10 cellular contexts compared by ENCODE assay signal in genomic region chr13:76014618-76015315, GRCh38.
DNase-seq lines count a peak whose midpoint lies in the region; ATAC-seq and TF ChIP-seq lines count a peak whose summit lies in the region.
"Had no signal": no experiment of that assay in that cellular context is flagged by ENCODE, and none has a peak within 500 bp of the region (broad histone marks: within the 10 kb centered on the region; RNA-seq: fewer than 3 reads in every experiment).

No MANE protein-coding gene starts in this region.

- no peaks in the 10 kb centered on the region for H3K27me3 ChIP-seq in tibial nerve

- peak overlapping the region in 1 of 4 donors; percentile 5 for H3K4me3 ChIP-seq in tibial nerve

- H3K27ac ChIP-seq in tibial nerve = peak overlapping the region; percentile 48 to 89 (median 71)

- H3K36me3 ChIP-seq in tibial nerve = no peaks in the 10 kb centered on the region

- DNase-seq in NCI-H526 (lab: John Stamatoyannopoulos, UW) (peak; percentile 17 to 42), NCI-H526 treated with DMSO at 0.1 percent for 48 hours (lab: John Stamatoyannopoulos, UW) (no peak), dedifferentiated amniotic fluid mesenchymal stem cell (ENCODE audit: extremely low spot score) (peak; percentile 36), kidney tubule cell (ENCODE audit: low spot score) (peak; percentile 90), tibial nerve (ENCODE audit: low spot score in 2 of 2) (no peak), NCI-H1417 (lab: John Stamatoyannopoulos, UW) (no peak), NCI-H1436 treated with DMSO at 0.1 percent for 48 hours (lab: John Stamatoyannopoulos, UW) (no peak)
- DNase-seq: activated CD8-positive, alpha-beta memory T cell treated with anti-CD3 and anti-CD28 coated beads, Interleukin-2, amount 50 U/mL, for 48 hours; stimulated activated CD4-positive, alpha-beta T cell treated with anti-CD3 and anti-CD28 coated beads, Interleukin-2, amount 100 ng/mL, for 48 hours had no signal

- no peaks in the 10 kb centered on the region for H3K9me3 ChIP-seq in tibial nerve

- H3K4me1 ChIP-seq in tibial nerve = peaks cover 0 to 39% (median 2%) of the 10 kb centered on the region in 4 donors

- ATAC-seq in HG02981 (IDR thresholded peaks at IDR 0.05; ENCODE audit: unreplicated experiment) = no peak

- 16 to 23% methylated on average over 4 of the region's 4 CpGs for WGBS in tibial nerve, 2 donors

- TF ChIP-seq POLR2A in tibial nerve (IDR thresholded peaks at IDR 0.05) = no peak

- TF ChIP-seq CTCF in tibial nerve (IDR thresholded peaks at IDR 0.05) = no peak

- TF ChIP-seq EP300 in tibial nerve (IDR thresholded peaks at IDR 0.05) = no peak

Comparison
In these comparisons a context has a peak if more than half of its experiments do, and no peak if none do; other contexts are left out.
1. DNase-seq: peak in NCI-H526 (2 of 2), dedifferentiated amniotic fluid mesenchymal stem cell (single experiment) and kidney tubule cell (single experiment); none in NCI-H526 treated with DMSO at 0.1 percent for 48 hours (single experiment), tibial nerve (0 of 2), NCI-H1417 (0 of 3) and NCI-H1436 treated with DMSO at 0.1 percent for 48 hours (single experiment).